In the genomic region with DNA sequence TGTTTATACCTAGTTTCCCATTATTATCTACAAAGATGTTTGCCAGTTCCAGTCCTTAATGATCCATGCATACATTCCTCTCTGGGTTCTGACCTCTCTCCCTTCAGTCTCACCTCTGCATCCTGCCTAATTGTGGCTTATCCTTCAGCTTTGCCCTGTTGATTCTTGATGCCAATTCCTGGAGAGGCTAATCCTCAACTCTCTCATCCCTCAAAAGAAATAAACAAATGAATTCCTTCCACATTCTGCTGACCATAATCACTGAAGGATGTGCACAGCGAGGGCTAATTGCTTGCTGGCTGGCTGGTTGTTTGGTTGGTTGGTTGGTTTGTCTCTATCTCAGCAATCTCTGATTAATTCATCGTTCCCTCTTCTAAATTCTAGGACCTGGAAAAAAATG, we compare ENCODE assay signal across 26 cellular contexts.
DNase-seq lines count a peak whose midpoint lies in the region; ATAC-seq and TF ChIP-seq lines count a peak whose summit lies in the region.
"Had no signal": no experiment of that assay in that cellular context is flagged by ENCODE, and none has a peak within 500 bp of the region (broad histone marks: within the 10 kb centered on the region; RNA-seq: fewer than 3 reads in every experiment).

No MANE protein-coding gene starts in this region.

- H3K79me2 ChIP-seq in PC-3 (ENCODE audit: low read length) = no peaks in the 10 kb centered on the region

- H3F3A ChIP-seq in PC-3 (ENCODE audit: low read length, unreplicated experiment) = no peaks in the 10 kb centered on the region

- H3K36me3 ChIP-seq in MG63 = no peaks in the 10 kb centered on the region
- no peaks in the 10 kb centered on the region for H3K36me3 ChIP-seq in PC-3 (ENCODE audit: low read depth, low read length)
- no peaks in the 10 kb centered on the region for H3K36me3 ChIP-seq in SJCRH30
- H3K36me3 ChIP-seq: BLaER1, cardiac muscle cell, pancreas, thyroid gland had no signal

- no peak overlapping the region for H3K27ac ChIP-seq in PC-3 (ENCODE audit: low read length)
- H3K27ac ChIP-seq in SJCRH30 = no peak overlapping the region
- H3K27ac ChIP-seq: 22Rv1, BLaER1, cardiac muscle cell, coronary artery, pancreas, skin epidermis, thyroid gland had no signal

- no peak overlapping the region for H3K4me2 ChIP-seq in PC-3 (ENCODE audit: low read length)
- H3K4me2 ChIP-seq: BLaER1 had no signal

- no peaks in the 10 kb centered on the region for H4K20me1 ChIP-seq in PC-3 (ENCODE audit: low read length)
- H4K20me1 ChIP-seq: BLaER1 had no signal

- no peak overlapping the region for H3K9ac ChIP-seq in PC-3 (ENCODE audit: low read length)
- H3K9ac ChIP-seq: BLaER1 had no signal

- intact Hi-C loops in PC-3 (cut with micrococcal nuclease) = no loop called here

- no peak overlapping the region for H2AFZ ChIP-seq in PC-3 (ENCODE audit: low read length)

- peak; percentile 69 for DNase-seq in A172 (ENCODE audit: low spot score)
- DNase-seq in EH (ENCODE audit: low read depth) = peak; percentile 83
- DNase-seq in MG63 = peak; percentile 50
- DNase-seq in fibroblast of peridontal ligament (ENCODE audit: extremely low read depth) = peak; percentile 81
- DNase-seq in PC-3 = no peak
- no peak for DNase-seq in SJCRH30
- no peak for DNase-seq in NCI-H2227 treated with DMSO at 0.1 percent for 48 hours (lab: John Stamatoyannopoulos, UW)
- DNase-seq: activated B cell treated with CpG ODN at 0.5 μM for 24 hours; activated CD4-positive, alpha-beta T cell treated with anti-CD3 and anti-CD28 coated beads, Interleukin-2, amount 50 U/mL, for 1 hour; activated CD8-positive, alpha-beta memory T cell treated with anti-CD3 and anti-CD28 coated beads, Interleukin-2, amount 10 ng/mL, durations not matched to agents 7 days and 5 days; activated naive CD4-positive, alpha-beta T cell treated with anti-CD3 and anti-CD28 coated beads for 36 hours; DMS53; MM.1S; NCI-H2029; NCI-H226; NCI-H774; pancreas; retina; T-helper 1 cell; thyroid gland had no signal

- POLR2A ChIA-PET in PC-3 (lab: Charles Lee; ENCODE audit: unreplicated experiment) = no interaction called here

- H3K4me1 ChIP-seq in PC-3 (ENCODE audit: insufficient read depth, low read length) (peaks cover 4% of the 10 kb centered on the region), SJCRH30 (peaks cover 7% of the 10 kb centered on the region; the same call in 1 of the 2 replicates)
- H3K4me1 ChIP-seq: pancreas, thyroid gland had no signal

- no peaks in the 10 kb centered on the region for H3K9me2 ChIP-seq in PC-3 (replicated peaks; ENCODE audit: low read length)

- CTCF ChIA-PET in PC-3 (lab: Charles Lee) = no interaction called here

- H3K4me3 ChIP-seq in MG63 (no peak overlapping the region), PC-3 (ENCODE audit: low read length) (no peak overlapping the region), SJCRH30 (no peak overlapping the region)
- H3K4me3 ChIP-seq: BLaER1, cardiac muscle cell, coronary artery, pancreas, skin epidermis, thyroid gland had no signal

- H3K9me3 ChIP-seq in MG63 (no peaks in the 10 kb centered on the region), PC-3 (ENCODE audit: low read length) (no peaks in the 10 kb centered on the region), SJCRH30 (replicated peaks) (no peaks in the 10 kb centered on the region; the same call in 1 of the 2 replicates)
- H3K9me3 ChIP-seq: pancreas, thyroid gland had no signal

- no TSS peak for BruUV-seq in PC-3 (replicated peaks; lab: Mats Ljungman, UMichigan)

- H3K27me3 ChIP-seq in MG63 (no peaks in the 10 kb centered on the region), PC-3 (ENCODE audit: low read length) (no peaks in the 10 kb centered on the region), SJCRH30 (no peaks in the 10 kb centered on the region)
- H3K27me3 ChIP-seq: BLaER1, cardiac muscle cell, pancreas, thyroid gland had no signal

- TF ChIP-seq CTCF in PC-3 (conservative IDR thresholded peaks at IDR 0.05; ENCODE audit: low read depth, low read length) = no peak

- ATAC-seq in PC-3 (no peak), GM18861 (IDR thresholded peaks at IDR 0.05; ENCODE audit: unreplicated experiment) (no peak)
- ATAC-seq: activated CD8-positive, alpha-beta memory T cell treated with anti-CD3 and anti-CD28 coated beads, Interleukin-2, amount 10 ng/mL, durations not matched to agents 7 days and 5 days; pancreas had no signal

Comparison
In these comparisons a context has a peak if more than half of its experiments do, and no peak if none do; other contexts are left out.
1. DNase-seq: peak in A172 (single experiment), EH (single experiment), MG63 (single experiment) and fibroblast of peridontal ligament (single experiment); none in PC-3 (single experiment), SJCRH30 (0 of 2) and NCI-H2227 treated with DMSO at 0.1 percent for 48 hours (single experiment).